ENCODE assay signal across 1 cellular context in the genomic region with DNA sequence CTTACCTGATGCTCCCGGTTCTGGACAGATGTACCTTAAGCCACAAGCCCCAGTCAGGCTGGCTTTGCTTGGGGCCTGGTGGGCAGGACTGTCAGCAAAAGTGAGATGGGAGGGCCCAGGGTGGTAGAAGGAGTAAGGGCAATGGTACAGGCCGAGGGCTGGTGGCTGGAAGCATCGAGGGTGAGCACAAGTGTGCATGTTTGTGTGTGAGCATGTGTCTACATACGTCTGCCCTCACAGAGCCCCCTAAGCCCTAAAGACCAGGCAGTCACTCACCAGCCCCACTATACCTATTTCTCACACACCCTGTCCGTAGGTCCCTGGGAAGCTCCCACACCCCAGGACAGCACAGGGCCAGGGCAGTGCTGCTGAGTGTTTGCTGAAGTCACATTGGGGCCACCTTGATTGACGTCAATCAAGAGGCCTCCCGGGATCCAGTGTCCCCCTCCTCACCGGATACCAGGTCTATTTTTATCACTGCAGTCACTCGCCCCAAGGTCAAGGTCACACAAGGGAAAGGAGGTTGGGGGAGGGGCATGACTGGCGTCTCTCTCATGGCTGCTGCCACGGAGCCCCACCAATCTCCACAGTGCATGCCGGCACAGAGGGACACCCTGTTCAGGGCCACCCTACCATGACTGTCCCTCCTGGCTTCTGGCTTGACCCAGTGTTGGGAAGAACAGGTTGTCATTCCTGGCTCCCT.
TF ChIP-seq lines count a peak whose summit lies in the region.

No MANE protein-coding gene starts in this region.

TF ChIP-seq in IMR-90, 13 proteins besides CTCF, POLR2A, EP300 and RAD21 (continued from another document):
- TF ChIP-seq MAZ (IDR thresholded peaks at IDR 0.05; ENCODE audit: borderline replicate concordance, low read depth, low read length) = no peak
- TF ChIP-seq SMC3 (IDR thresholded peaks at IDR 0.05; ENCODE audit: low read depth, low read length) = no peak
- TF ChIP-seq CEBPB (IDR thresholded peaks at IDR 0.05; ENCODE audit: low read depth, low read length) = no peak
- TF ChIP-seq BHLHE40 (IDR thresholded peaks at IDR 0.05; ENCODE audit: low read depth, low read length) = no peak
- TF ChIP-seq, protein P1, sequence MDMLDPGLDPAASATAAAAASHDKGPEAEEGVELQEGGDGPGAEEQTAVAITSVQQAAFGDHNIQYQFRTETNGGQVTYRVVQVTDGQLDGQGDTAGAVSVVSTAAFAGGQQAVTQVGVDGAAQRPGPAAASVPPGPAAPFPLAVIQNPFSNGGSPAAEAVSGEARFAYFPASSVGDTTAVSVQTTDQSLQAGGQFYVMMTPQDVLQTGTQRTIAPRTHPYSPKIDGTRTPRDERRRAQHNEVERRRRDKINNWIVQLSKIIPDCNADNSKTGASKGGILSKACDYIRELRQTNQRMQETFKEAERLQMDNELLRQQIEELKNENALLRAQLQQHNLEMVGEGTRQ (IDR thresholded peaks at IDR 0.05; ENCODE audit: low read depth, low read length) = no peak
- TF ChIP-seq CHD1 (IDR thresholded peaks at IDR 0.05; ENCODE audit: low read depth, low read length) = no peak
- no peak for TF ChIP-seq MAFK (IDR thresholded peaks at IDR 0.05; ENCODE audit: low read depth, low read length)
